In genomic region chr7:156067156-156067555, GRCh38 we compare ENCODE assay signal across 19 cellular contexts.
DNase-seq lines count a peak whose midpoint lies in the region; ATAC-seq, FAIRE-seq and TF ChIP-seq lines count a peak whose summit lies in the region.
"Had no signal": no experiment of that assay in that cellular context is flagged by ENCODE, and none has a peak within 500 bp of the region (broad histone marks: within the 10 kb centered on the region; RNA-seq: fewer than 3 reads in every experiment).

No MANE protein-coding gene starts in this region.

- H3K9me3 ChIP-seq in Karpas-422 (ENCODE audit: low read length) (no peaks in the 10 kb centered on the region), astrocyte (ENCODE audit: insufficient read depth, low read depth, low read length) (no peaks in the 10 kb centered on the region), neuronal stem cell (replicated peaks in 1 of 2; ENCODE audit: control insufficient read depth in 2 of 2, insufficient read depth in 1 of 2, low read depth in 1 of 2, low read length in 2 of 2) (peaks cover 0 to 2% of the 10 kb centered on the region in 2 donors)
- H3K9me3 ChIP-seq: HAP-1 had no signal

- peaks cover 29% of the 10 kb centered on the region for H3K27me3 Mint-ChIP-seq in astrocyte (ENCODE audit: low read depth, unreplicated experiment)

- H3K4me3 ChIP-seq in Karpas-422 (ENCODE audit: low read length) (no peak overlapping the region), astrocyte (ENCODE audit: insufficient read depth, low read depth, low read length) (no peak overlapping the region), neuronal stem cell (ENCODE audit: low read length in 2 of 2) (peak overlapping the region in 1 of 2 donors; percentile 24)
- H3K4me3 ChIP-seq: HAP-1 had no signal

- FAIRE-seq in astrocyte (lab: Jason Lieb, UNC) = no peak
- FAIRE-seq: GM12891, GM18507, H54 had no signal

- no peak for TF ChIP-seq CTCF in astrocyte (IDR thresholded peaks at IDR 0.05; ENCODE audit: insufficient read depth, low read depth, low read length)

- WGBS in neuronal stem cell (ENCODE audit: extremely low coverage in 2 of 2, insufficient read length in 2 of 2, insufficient replicate concordance in 1 of 2), 2 donors = no CpG with 5 or more reads among the region's 10 CpGs

- DNase-seq in Karpas-422 (peak; percentile 2), astrocyte (ENCODE audit: low read depth) (no peak), neuronal stem cell (ENCODE audit: low spot score) (no peak), NCI-H524 treated with DMSO at 0.1 percent for 48 hours (lab: John Stamatoyannopoulos, UW) (no peak)
- DNase-seq: C1 segment of cervical spinal cord; Calu3; CD4-positive, alpha-beta memory T cell; COR-L47; DMS53; DMS79 treated with DMSO at 0.1 percent for 48 hours; GF-D8; GOT3; HFFc6 had no signal

- H2AFZ ChIP-seq in Karpas-422 (ENCODE audit: low read length) (no peak overlapping the region), astrocyte (ENCODE audit: low read depth, low read length) (no peak overlapping the region), neuronal stem cell (ENCODE audit: low read length) (no peak overlapping the region)

- H3K23ac ChIP-seq in neuronal stem cell (ENCODE audit: low read depth, low read length, poor library complexity) = no peak overlapping the region

- H2BK15ac ChIP-seq in neuronal stem cell (ENCODE audit: low read length) = no peak overlapping the region

- H3K4me1 Mint-ChIP-seq in astrocyte (ENCODE audit: low read depth, unreplicated experiment) = peaks cover 18% of the 10 kb centered on the region
- H3K4me1 Mint-ChIP-seq: CD4-positive, alpha-beta memory T cell had no signal

- H3K14ac ChIP-seq in neuronal stem cell (ENCODE audit: low read length) = no peak overlapping the region

- H3K27ac ChIP-seq in Karpas-422 (ENCODE audit: low read length) = no peak overlapping the region
- no peak overlapping the region for H3K27ac ChIP-seq in astrocyte (ENCODE audit: low read depth, low read length)
- H3K27ac ChIP-seq in neuronal stem cell (replicated peaks; ENCODE audit: low read length) = no peak overlapping the region

- H2BK12ac ChIP-seq in neuronal stem cell (ENCODE audit: low read length) = no peak overlapping the region

- H2AK5ac ChIP-seq in neuronal stem cell (ENCODE audit: low read depth, low read length) = no peak overlapping the region

- no peak overlapping the region for H4K91ac ChIP-seq in neuronal stem cell (ENCODE audit: low read depth, low read length, poor library complexity)

- H3K4me3 Mint-ChIP-seq in astrocyte (ENCODE audit: unreplicated experiment) = no peak overlapping the region
- H3K4me3 Mint-ChIP-seq: HFFc6 had no signal

- H3K79me2 ChIP-seq in Karpas-422 (ENCODE audit: low read length) (no peaks in the 10 kb centered on the region), astrocyte (ENCODE audit: insufficient read depth, low read length) (no peaks in the 10 kb centered on the region)

- no peaks in the 10 kb centered on the region for H3K36me3 ChIP-seq in Karpas-422 (ENCODE audit: insufficient read depth, low read length)
- no peaks in the 10 kb centered on the region for H3K36me3 ChIP-seq in astrocyte (ENCODE audit: insufficient read depth, low read length)
- H3K36me3 ChIP-seq in neuronal stem cell (replicated peaks in 1 of 2; ENCODE audit: control insufficient read depth in 2 of 2, insufficient read depth in 2 of 2, low read length in 2 of 2) = no peaks in the 10 kb centered on the region
- H3K36me3 ChIP-seq: HAP-1 had no signal

- H3K4me1 ChIP-seq in Karpas-422 (ENCODE audit: low read length) (no peaks in the 10 kb centered on the region), astrocyte (ENCODE audit: insufficient read depth, low read length) (peaks cover 11% of the 10 kb centered on the region), neuronal stem cell (ENCODE audit: control insufficient read depth in 2 of 2, insufficient read depth in 1 of 2, low read depth in 1 of 2, low read length in 2 of 2) (peaks cover 0 to 6% of the 10 kb centered on the region in 2 donors)
- H3K4me1 ChIP-seq: HAP-1 had no signal

- H3K4ac ChIP-seq in neuronal stem cell (ENCODE audit: low read length) = no peak overlapping the region

- peak overlapping the region; percentile 55 for H3K18ac ChIP-seq in neuronal stem cell (ENCODE audit: low read length)

- H4K20me1 ChIP-seq in Karpas-422 (ENCODE audit: insufficient read depth, low read depth, low read length) = no peaks in the 10 kb centered on the region
- H4K20me1 ChIP-seq in astrocyte (ENCODE audit: insufficient read depth, low read length) = no peaks in the 10 kb centered on the region

- H3K27ac Mint-ChIP-seq in astrocyte (ENCODE audit: unreplicated experiment) = peak overlapping the region; percentile 60
- H3K27ac Mint-ChIP-seq: CD4-positive, alpha-beta memory T cell; HFFc6 had no signal

- no peak overlapping the region for H4K8ac ChIP-seq in neuronal stem cell (ENCODE audit: low read depth, low read length)

- no peak for ATAC-seq in HG02870 (IDR thresholded peaks at IDR 0.05; ENCODE audit: unreplicated experiment)
- no peak for ATAC-seq in HG03097 (IDR thresholded peaks at IDR 0.05; ENCODE audit: low FRiP score, unreplicated experiment)

- no peaks in the 10 kb centered on the region for H3K79me1 ChIP-seq in neuronal stem cell (ENCODE audit: low read depth, low read length)

- H3K36me3 Mint-ChIP-seq in astrocyte (ENCODE audit: low read depth, unreplicated experiment) = no peaks in the 10 kb centered on the region
- H3K36me3 Mint-ChIP-seq: CD4-positive, alpha-beta memory T cell had no signal

- no peak overlapping the region for H3K4me2 ChIP-seq in Karpas-422 (ENCODE audit: low read depth, low read length, poor library complexity, severe bottlenecking)
- H3K4me2 ChIP-seq in astrocyte (ENCODE audit: low read length) = no peak overlapping the region
- H3K4me2 ChIP-seq in neuronal stem cell (ENCODE audit: insufficient read depth, low read length, poor library complexity, severe bottlenecking) = no peak overlapping the region

- no peaks in the 10 kb centered on the region for H3K9me2 ChIP-seq in Karpas-422 (replicated peaks; ENCODE audit: insufficient read depth, low read length)

- H2BK5ac ChIP-seq in neuronal stem cell (ENCODE audit: low read length) = no peak overlapping the region

- no peak overlapping the region for H2BK120ac ChIP-seq in neuronal stem cell (ENCODE audit: low read depth, low read length)

- no peaks in the 10 kb centered on the region for H3K27me3 ChIP-seq in Karpas-422 (ENCODE audit: low read length)
- no peaks in the 10 kb centered on the region for H3K27me3 ChIP-seq in astrocyte (ENCODE audit: insufficient read depth, low read length)
- no peaks in the 10 kb centered on the region for H3K27me3 ChIP-seq in neuronal stem cell (ENCODE audit: control insufficient read depth in 3 of 3, insufficient read depth in 3 of 3, low read depth in 1 of 3, low read length in 3 of 3)

- peaks cover 5% of the 10 kb centered on the region for H3K9me3 Mint-ChIP-seq in astrocyte (ENCODE audit: unreplicated experiment)

- H3K9ac ChIP-seq in Karpas-422 (ENCODE audit: low read length) = no peak overlapping the region
- no peak overlapping the region for H3K9ac ChIP-seq in astrocyte (ENCODE audit: low read length)
- H3K9ac ChIP-seq in neuronal stem cell (ENCODE audit: low read depth, low read length, poor library complexity) = no peak overlapping the region
